Comparison of ENCODE assay signal across 1 cellular context in genomic region chr15:89628301-89628700, GRCh38.
TF ChIP-seq lines count a peak whose summit lies in the region.

No MANE protein-coding gene starts in this region.

TF ChIP-seq in H1, 55 proteins besides CTCF, POLR2A, EP300 and RAD21 (continued from another document):
- TF ChIP-seq CHD2 (IDR thresholded peaks at IDR 0.05; ENCODE audit: low read length) (no peak), HDAC6 (IDR thresholded peaks at IDR 0.05; ENCODE audit: low read depth, low read length) (no peak), SAP30 (IDR thresholded peaks at IDR 0.05; ENCODE audit: insufficient read depth, insufficient replicate concordance, low read length) (no peak), JUN (IDR thresholded peaks at IDR 0.05; ENCODE audit: low read depth, low read length) (no peak), RBBP5 (IDR thresholded peaks at IDR 0.05; ENCODE audit: borderline replicate concordance, low read depth, low read length) (no peak), TAF7 (optimal IDR thresholded peaks at IDR 0.05; ENCODE audit: borderline replicate concordance, low read depth, low read length) (no peak), MAX (IDR thresholded peaks at IDR 0.05) (no peak)
